ENCODE assay signal across 16 cellular contexts in the genomic region with DNA sequence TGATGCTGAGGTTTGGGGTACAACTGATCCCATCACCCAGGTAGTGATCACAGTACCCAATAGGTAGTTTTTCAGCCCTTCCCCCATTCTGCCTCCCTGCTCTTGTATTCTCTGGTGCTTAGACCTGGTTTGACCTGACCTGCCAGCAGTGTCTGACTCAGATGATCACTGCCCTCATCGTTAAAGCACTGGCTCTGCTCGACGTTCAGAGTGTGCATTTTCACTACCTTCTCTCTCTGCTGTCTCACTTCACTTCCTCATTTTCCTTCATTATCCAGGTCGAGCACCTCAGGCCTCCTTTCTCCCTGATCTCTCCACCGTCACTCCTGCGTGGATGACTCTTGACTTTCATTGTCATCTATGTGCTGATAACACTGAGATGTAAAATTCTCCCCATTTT.
"Had no signal": no experiment of that assay in that cellular context is flagged by ENCODE, and none has a peak within 500 bp of the region (broad histone marks: within the 10 kb centered on the region; RNA-seq: fewer than 3 reads in every experiment).

No MANE protein-coding gene starts in this region.

- H3K27ac ChIP-seq: ascending aorta, breast epithelium, pancreas, tibial artery had no signal

- ATAC-seq: activated CD4-positive, CD25-positive, alpha-beta regulatory T cell treated with anti-CD3 and anti-CD28 coated beads, Interleukin-2, amount 50 U/mL, for 24 hours; activated naive CD8-positive, alpha-beta T cell treated with anti-CD3 and anti-CD28 coated beads, Interleukin-2, amount 50 U/mL, for 24 hours; naive thymus-derived CD4-positive, alpha-beta T cell; pancreas; stimulated activated memory B cell treated with anti-CD40 and anti-IgM and Interleukin-4, amounts not matched to agents 10 μg/mL and 1 μg/mL and 100 μg/mL, for 72 hours had no signal

- H3K27me3 ChIP-seq: ascending aorta, breast epithelium, pancreas, tibial artery had no signal

- H3K4me1 ChIP-seq: ascending aorta, breast epithelium, pancreas had no signal

- H3K9me3 ChIP-seq: ascending aorta, breast epithelium, pancreas, tibial artery had no signal

- H3K36me3 ChIP-seq: breast epithelium, pancreas had no signal

- H3K4me3 ChIP-seq: ascending aorta, breast epithelium, pancreas, tibial artery had no signal

- DNase-seq: activated CD4-positive, alpha-beta T cell treated with anti-CD3 and anti-CD28 coated beads, Interleukin-2, amount 50 U/mL, for 1 hour; activated naive CD4-positive, alpha-beta T cell treated with anti-CD3 and anti-CD28 coated beads for 36 hours; activated naive CD8-positive, alpha-beta T cell treated with anti-CD3 and anti-CD28 coated beads, Interleukin-2, amount 50 U/mL, for 24 hours; activated T-cell treated with anti-CD3 and anti-CD28 coated beads for 4 hours; effector memory CD4-positive, alpha-beta T cell; hippocampal formation; kidney glomerular epithelial cell; midbrain; naive thymus-derived CD4-positive, alpha-beta T cell; pancreas; stimulated activated CD4-positive, alpha-beta T cell treated with anti-CD3 and anti-CD28 coated beads, Interleukin-2, amount 100 ng/mL, for 48 hours; tibial artery had no signal
